8 cellular contexts compared by ENCODE assay signal in genomic region chr12:131132118-131132892, GRCh38.
DNase-seq lines count a peak whose midpoint lies in the region; TF ChIP-seq lines count a peak whose summit lies in the region.

No MANE protein-coding gene starts in this region.

- peak overlapping the region in 1 of 3 donors; percentile 33 for H3K4me3 ChIP-seq in breast epithelium
- no peak overlapping the region for H3K4me3 ChIP-seq in kidney epithelial cell (ENCODE audit: low read depth, low read length)

- H3K27ac ChIP-seq in VCaP (no peak overlapping the region), breast epithelium (peak overlapping the region in 1 of 2 donors; percentile 43)

- intact Hi-C loops in breast epithelium (cut with DNase I; ENCODE audit: low total_unique reads) = no loop called here

- no peaks in the 10 kb centered on the region for H3K9me3 ChIP-seq in breast epithelium

- no peak for TF ChIP-seq POLR2A in breast epithelium (IDR thresholded peaks at IDR 0.05)

- DNase-seq in AG08395 (ENCODE audit: low spot score) = peak; percentile 64
- DNase-seq in GM13976 (ENCODE audit: low spot score) = peak; percentile 87
- peak; percentile 77 for DNase-seq in HuH-7 (ENCODE audit: low spot score)
- DNase-seq in breast epithelium (ENCODE audit: low spot score in 2 of 2) = peak; percentile 25 to 69
- no peak for DNase-seq in kidney epithelial cell (ENCODE audit: low read depth)
- peak; percentile 85 for DNase-seq in stimulated activated CD4-positive, alpha-beta T cell treated with anti-CD3 and anti-CD28 coated beads, Interleukin-2, amount 100 ng/mL, for 48 hours
- DNase-seq in KG1 (lab: John Stamatoyannopoulos, UW) = no peak

- H3K4me1 ChIP-seq in breast epithelium = peaks cover 0 to 5% of the 10 kb centered on the region in 2 donors

- TF ChIP-seq CTCF in GM13976 (IDR thresholded peaks at IDR 0.05; ENCODE audit: borderline replicate concordance, control extremely low read depth, extremely low read depth, insufficient read depth, missing control alignments) (peak; percentile 93), VCaP (conservative IDR thresholded peaks at IDR 0.05) (peak; percentile 81), breast epithelium (IDR thresholded peaks at IDR 0.05) (peak; percentile 43 to 75 (median 67)), kidney epithelial cell (IDR thresholded peaks at IDR 0.05; ENCODE audit: insufficient read depth, low read length, poor library complexity, severe bottlenecking) (peak; percentile 73)

- in situ Hi-C loops in GM13976 (cut with MboI; ENCODE audit: low sequenced_read_pairs, unreplicated experiment) = no loop called here

- H3K27me3 ChIP-seq in breast epithelium (no peaks in the 10 kb centered on the region), kidney epithelial cell (ENCODE audit: control insufficient read depth, insufficient read depth, low read length) (peaks cover 8% of the 10 kb centered on the region)

- H3K36me3 ChIP-seq in breast epithelium (no peaks in the 10 kb centered on the region), kidney epithelial cell (ENCODE audit: control insufficient read depth, insufficient read depth, low read length) (no peaks in the 10 kb centered on the region)

Comparison
In these comparisons a context has a peak if more than half of its experiments do, and no peak if none do; other contexts are left out.
1. DNase-seq: peak in AG08395 (single experiment), GM13976 (single experiment), HuH-7 (single experiment), breast epithelium (2 of 2) and stimulated activated CD4-positive, alpha-beta T cell treated with anti-CD3 and anti-CD28 coated beads, Interleukin-2, amount 100 ng/mL, for 48 hours (2 of 2); none in kidney epithelial cell (single experiment) and KG1 (single experiment).
2. Peak in every context shown above with its lines, with median percentiles within 50 percentile points of each other: CTCF ChIP-seq.